Comparison of ENCODE assay signal across 9 cellular contexts in genomic region chr5:88683506-88684135, GRCh38.
DNase-seq lines count a peak whose midpoint lies in the region; ATAC-seq and TF ChIP-seq lines count a peak whose summit lies in the region.
"Had no signal": no experiment of that assay in that cellular context is flagged by ENCODE, and none has a peak within 500 bp of the region (broad histone marks: within the 10 kb centered on the region; RNA-seq: fewer than 3 reads in every experiment).

No MANE protein-coding gene starts in this region.

- peak; percentile 87 for DNase-seq in DMS79 treated with DMSO at 0.1 percent for 48 hours (lab: John Stamatoyannopoulos, UW)
- DNase-seq in NCI-H128 (lab: John Stamatoyannopoulos, UW; ENCODE audit: unreplicated experiment) = peak; percentile 68
- DNase-seq in astrocyte of the cerebellum (ENCODE audit: low read depth) = no peak
- DNase-seq in pons (ENCODE audit: low spot score) = peak; percentile 69
- DNase-seq in ACHN = no peak
- DNase-seq in vagina (ENCODE audit: extremely low spot score in 2 of 2) = no peak
- DNase-seq in uterus = no peak

- TF ChIP-seq POLR2A in vagina (IDR thresholded peaks at IDR 0.05) (no peak), uterus (IDR thresholded peaks at IDR 0.05) (no peak)

- in situ Hi-C loops in astrocyte of the cerebellum (cut with HindIII; ENCODE audit: low sequenced_read_pairs) = loop anchor here (5.0 to 25.0 kb wide), 3 partner anchors 541 to 1271 kb away; partner anchors contain the start of gene CCNH
- in situ Hi-C loops in ACHN (cut with HindIII; ENCODE audit: low pct_ligation_motif_present, low pct_unique_long_range_greater_than_20kb, low sequenced_read_pairs) = no loop called here

- H3K9me3 ChIP-seq in vagina (no peaks in the 10 kb centered on the region), uterus (no peaks in the 10 kb centered on the region)

- H3K27ac ChIP-seq in vagina (no peak overlapping the region), uterus (no peak overlapping the region)
- H3K27ac ChIP-seq: HL-60 had no signal

- TF ChIP-seq CTCF in astrocyte of the cerebellum (IDR thresholded peaks at IDR 0.05; ENCODE audit: low read depth, low read length, missing control alignments) (peak; percentile 37), vagina (IDR thresholded peaks at IDR 0.05) (no peak), uterus (IDR thresholded peaks at IDR 0.05) (no peak)

- peak; percentile 34 for ATAC-seq in GM21576 (IDR thresholded peaks at IDR 0.05; ENCODE audit: unreplicated experiment)

- H3K4me1 ChIP-seq in vagina (peaks cover 13% of the 10 kb centered on the region), uterus (no peaks in the 10 kb centered on the region)

- H3K4me3 ChIP-seq in astrocyte of the cerebellum (ENCODE audit: low read depth, low read length) (peak overlapping the region; percentile 68), vagina (no peak overlapping the region), uterus (no peak overlapping the region)

- H3K36me3 ChIP-seq in vagina = no peaks in the 10 kb centered on the region
- H3K36me3 ChIP-seq in uterus = no peaks in the 10 kb centered on the region

- peaks cover 24% of the 10 kb centered on the region for H3K27me3 ChIP-seq in vagina
- peaks cover 33 to 88% of the 10 kb centered on the region in 2 donors for H3K27me3 ChIP-seq in uterus

- intact Hi-C loops in vagina (cut with DNase I) (loop anchor here (5.0 kb wide), 1 partner anchor 901 kb away; no protein-coding TSS in a partner anchor), uterus (cut with DNase I; ENCODE audit: low total_unique reads) (loop anchor here (10.0 kb wide), 1 partner anchor 539 kb away; no protein-coding TSS in a partner anchor)

Comparison
In these comparisons a context has a peak if more than half of its experiments do, and no peak if none do; other contexts are left out.
1. DNase-seq: peak in DMS79 treated with DMSO at 0.1 percent for 48 hours (single experiment), NCI-H128 (single experiment) and pons (single experiment); none in astrocyte of the cerebellum (single experiment), ACHN (single experiment), vagina (0 of 2) and uterus (0 of 2).